14 cellular contexts compared by ENCODE assay signal in genomic region chr3:177362646-177363045, GRCh38.
A peak's percentile ranks its signal among the peaks of the same experiment; 100 is the strongest.
DNase-seq lines count a peak whose midpoint lies in the region; ATAC-seq and TF ChIP-seq lines count a peak whose summit lies in the region.
"Had no signal": no experiment of that assay in that cellular context is flagged by ENCODE, and none has a peak within 500 bp of the region (broad histone marks: within the 10 kb centered on the region; RNA-seq: fewer than 3 reads in every experiment).

No MANE protein-coding gene starts in this region.

- no peak overlapping the region for H3K4me3 Mint-ChIP-seq in osteocyte (ENCODE audit: unreplicated experiment)
- H3K4me3 Mint-ChIP-seq: activated CD4-positive, alpha-beta T cell treated with anti-CD3 and anti-CD28 coated beads, Interleukin-2, amount 10 ng/mL, durations not matched to agents 7 days and 5 days had no signal

- H3K27ac ChIP-seq in cingulate gyrus (ENCODE audit: low read depth, low read length) (peak overlapping the region; percentile 39), A673 (ENCODE audit: low read depth, low read length, poor library complexity, severe bottlenecking) (no peak overlapping the region)
- H3K27ac ChIP-seq: epithelial cell of prostate had no signal

- ATAC-seq in HG03460 (IDR thresholded peaks at IDR 0.05; ENCODE audit: unreplicated experiment) = no peak
- no peak for ATAC-seq in GM19397 (IDR thresholded peaks at IDR 0.05; ENCODE audit: unreplicated experiment)
- ATAC-seq: GM12878 had no signal

- H3K27me3 Mint-ChIP-seq in osteocyte (ENCODE audit: unreplicated experiment) = no peaks in the 10 kb centered on the region
- H3K27me3 Mint-ChIP-seq: activated CD4-positive, alpha-beta T cell treated with anti-CD3 and anti-CD28 coated beads, Interleukin-2, amount 10 ng/mL, durations not matched to agents 7 days and 5 days had no signal

- TF ChIP-seq CTCF in osteocyte (IDR thresholded peaks at IDR 0.05) = no peak
- no peak for TF ChIP-seq CTCF in A673 (conservative IDR thresholded peaks at IDR 0.05; ENCODE audit: low read depth, low read length)

- H3K9me3 Mint-ChIP-seq in osteocyte (ENCODE audit: unreplicated experiment) = no peaks in the 10 kb centered on the region

- no TSS peak for BruUV-seq in A673 (replicated peaks; lab: Mats Ljungman, UMichigan)

- peaks cover 34% of the 10 kb centered on the region for H3K4me1 ChIP-seq in A673 (ENCODE audit: insufficient read depth, low read length, poor library complexity, severe bottlenecking)

- intact Hi-C loops in A673 (cut with micrococcal nuclease; ENCODE audit: unreplicated experiment) = loop anchor here (5.0 to 10.0 kb wide), 3 partner anchors 90 to 1022 kb away; no protein-coding TSS in a partner anchor

- DNase-seq in HuH-7.5 (ENCODE audit: low spot score) (peak; percentile 20), NCI-H146 (lab: John Stamatoyannopoulos, UW) (peak; percentile 60), osteocyte (ENCODE audit: extremely low spot score, unreplicated experiment) (no peak), A673 (ENCODE audit: low spot score) (no peak)
- DNase-seq in stimulated activated CD4-positive, alpha-beta T cell treated with anti-CD3 and anti-CD28 coated beads, Interleukin-4, amount 100 ng/mL, for 4 hours = no peak
- DNase-seq: activated CD4-positive, alpha-beta T cell treated with anti-CD3 and anti-CD28 coated beads, Interleukin-2, amount 10 ng/mL, durations not matched to agents 7 days and 5 days; cerebellar nuclear complex; KBM-7; NCI-H1930 had no signal

- H3K27me3 ChIP-seq in A673 (replicated peaks; ENCODE audit: insufficient read depth, low read depth, low read length, poor library complexity) = no peaks in the 10 kb centered on the region

- POLR2A ChIA-PET in A673 (lab: Charles Lee; ENCODE audit: low non-redundant PET) = no interaction called here

- peaks cover 58% of the 10 kb centered on the region for H3K4me1 Mint-ChIP-seq in osteocyte (ENCODE audit: unreplicated experiment)

- H3K4me3 ChIP-seq in A673 (ENCODE audit: low read depth, low read length, poor library complexity, severe bottlenecking) = no peak overlapping the region
- H3K4me3 ChIP-seq: GM12878 had no signal

- CTCF ChIA-PET in A673 (lab: Charles Lee) = no interaction called here

- no peaks in the 10 kb centered on the region for H3K9me3 ChIP-seq in A673 (ENCODE audit: low read depth, low read length, poor library complexity, severe bottlenecking)

- H3K36me3 ChIP-seq in A673 (ENCODE audit: insufficient read depth, low read length, poor library complexity, severe bottlenecking) = no peaks in the 10 kb centered on the region

- H3K36me3 Mint-ChIP-seq in osteocyte (ENCODE audit: unreplicated experiment) = no peaks in the 10 kb centered on the region

- peak overlapping the region; percentile 64 for H3K27ac Mint-ChIP-seq in osteocyte (ENCODE audit: unreplicated experiment)
- H3K27ac Mint-ChIP-seq: activated CD4-positive, alpha-beta T cell treated with anti-CD3 and anti-CD28 coated beads, Interleukin-2, amount 10 ng/mL, durations not matched to agents 7 days and 5 days had no signal

Comparison
In these comparisons a context has a peak if more than half of its experiments do, and no peak if none do; other contexts are left out.
1. DNase-seq: peak in HuH-7.5 (single experiment) and NCI-H146 (single experiment); none in osteocyte (single experiment), stimulated activated CD4-positive, alpha-beta T cell treated with anti-CD3 and anti-CD28 coated beads, Interleukin-4, amount 100 ng/mL, for 4 hours (0 of 2) and A673 (single experiment).